8 cellular contexts compared by ENCODE assay signal in the genomic region with DNA sequence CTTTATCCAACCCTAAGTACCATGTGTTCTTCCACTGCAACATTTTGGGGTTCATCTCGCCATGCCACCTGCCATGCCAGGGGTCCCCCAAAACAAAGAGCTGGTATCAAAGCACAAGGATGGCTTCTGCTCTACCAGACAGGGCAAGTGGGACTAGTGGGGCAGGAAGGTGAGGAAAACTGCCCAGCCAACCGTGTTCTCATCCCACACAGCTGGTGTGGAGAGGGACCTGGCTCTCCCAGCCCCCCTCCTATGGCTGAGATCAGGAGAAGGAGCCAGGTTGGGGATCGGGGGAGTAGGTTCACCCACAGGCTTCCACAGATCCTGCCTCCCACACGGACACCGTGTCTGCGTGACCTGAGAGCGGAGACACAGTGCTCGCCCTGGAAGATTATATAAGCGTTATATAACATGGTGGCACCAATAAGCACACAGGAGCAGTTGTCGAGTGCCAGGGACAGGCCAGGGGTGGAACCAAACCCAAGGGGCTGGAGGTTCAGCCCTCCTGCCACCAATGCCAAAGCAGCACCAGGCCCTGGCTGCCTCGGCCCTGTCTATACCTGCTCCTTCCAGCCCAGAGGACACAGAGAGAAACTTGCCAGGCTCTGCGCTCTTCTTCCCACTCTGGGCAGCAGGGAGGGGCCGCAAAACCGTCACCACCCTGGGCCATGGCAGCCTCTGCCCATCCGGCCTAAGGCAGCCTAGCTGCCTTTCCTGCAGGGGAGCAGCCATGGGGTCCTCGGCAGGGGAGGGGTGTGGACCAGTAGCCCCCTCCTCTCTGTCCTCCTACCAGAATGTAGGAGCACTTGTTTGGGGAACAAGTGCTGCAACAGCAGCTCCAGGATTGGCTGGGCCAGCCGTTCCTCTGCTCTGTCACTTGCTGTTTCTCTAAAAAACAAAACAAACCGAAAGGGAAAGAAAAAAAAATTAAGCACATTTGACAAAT. TPM values are rescaled to one million over a fixed set of nuclear protein-coding genes. Genes with fewer than 3 reads are reported as not detected.
DNase-seq lines count a peak whose midpoint lies in the region; ATAC-seq lines count a peak whose summit lies in the region.

No MANE protein-coding gene starts in this region.

- ATAC-seq in T-cell (replicated peaks in 1 of 4), result peak; percentile 10 to 47 (median 19)
- ATAC-seq in effector memory CD8-positive, alpha-beta T cell (replicated peaks), result no peak
- no peak for ATAC-seq in GM21526 (IDR thresholded peaks at IDR 0.05; ENCODE audit: low FRiP score, unreplicated experiment)

- CTCF ChIA-PET in CD4-positive, alpha-beta memory T cell (lab: Charles Lee; ENCODE audit: partially characterized antibody), result interaction anchor here (1.0 to 19.5 kb wide), 11 partner anchors 9 to 114 kb away, joined by 3 to 494 read pairs (median 19); partner anchors contain the start of gene CD46
- CTCF ChIA-PET in T-cell (lab: Charles Lee), result interaction anchor here (0.8 to 11.1 kb wide), 13 partner anchors 9 to 96 kb away, joined by 3 to 148 read pairs (median 10); no protein-coding TSS in a partner anchor

- peaks cover 3% of the 10 kb centered on the region for H3K36me3 ChIP-seq in CD4-positive, alpha-beta memory T cell (ENCODE audit: insufficient read depth, low read length)
- peaks cover 7% of the 10 kb centered on the region for H3K36me3 ChIP-seq in mucosa of stomach (ENCODE audit: control insufficient read depth, insufficient read depth, low read length)

- H3K27ac ChIP-seq in CD4-positive, alpha-beta memory T cell (ENCODE audit: low read depth, low read length), result peak overlapping the region; percentile 81

- H3K9me3 ChIP-seq in CD4-positive, alpha-beta memory T cell (ENCODE audit: control insufficient read depth in 1 of 2, low read length in 2 of 2), result no peaks in the 10 kb centered on the region
- no peaks in the 10 kb centered on the region for H3K9me3 ChIP-seq in mucosa of stomach (ENCODE audit: control insufficient read depth, low read length)

- peak overlapping the region; percentile 91 to 98 (median 96) for H3K4me3 Mint-ChIP-seq in CD4-positive, alpha-beta memory T cell
- H3K4me3 Mint-ChIP-seq in T-cell, result peak overlapping the region; percentile 91 to 97 (median 93)
- peak overlapping the region; percentile 93 to 94 for H3K4me3 Mint-ChIP-seq in effector memory CD8-positive, alpha-beta T cell

- H3K4me1 ChIP-seq in CD4-positive, alpha-beta memory T cell (ENCODE audit: insufficient read depth, low read length), result peaks cover 87% of the 10 kb centered on the region
- peaks cover 68% of the 10 kb centered on the region for H3K4me1 ChIP-seq in mucosa of stomach (ENCODE audit: control insufficient read depth, insufficient read depth, low read length)

- peak overlapping the region; percentile 96 for H3K9ac ChIP-seq in mucosa of stomach (ENCODE audit: low read length)

- intact Hi-C loops in CD4-positive, alpha-beta memory T cell (cut with micrococcal nuclease), result loop anchor here (1.0 to 5.0 kb wide), 3 partner anchors 15 to 115 kb away; partner anchors contain the start of gene CD46

- H3K4me1 Mint-ChIP-seq in CD4-positive, alpha-beta memory T cell, result peaks cover 71 to 94% (median 78%) of the 10 kb centered on the region in 4 donors
- H3K4me1 Mint-ChIP-seq in T-cell, result peaks cover 80 to 88% (median 86%) of the 10 kb centered on the region in 3 donors
- H3K4me1 Mint-ChIP-seq in effector memory CD8-positive, alpha-beta T cell (ENCODE audit: low read depth in 2 of 2), result peaks cover 64 to 70% of the 10 kb centered on the region in 2 donors

- DNase-seq in CD4-positive, alpha-beta memory T cell, result peak; percentile 37 to 61 (median 44)
- DNase-seq in T-cell, result peak in 13 of 34 experiments; percentile 15 to 41 (median 25)
- DNase-seq in effector memory CD8-positive, alpha-beta T cell, result peak in 1 of 3 experiments; percentile 27
- no peak for DNase-seq in NCI-H2029 (lab: John Stamatoyannopoulos, UW)
- no peak for DNase-seq in dermis blood vessel endothelial cell
- no peak for DNase-seq in NCI-H1092 treated with DMSO at 0.1 percent for 48 hours (lab: John Stamatoyannopoulos, UW)

- H3K27me3 Mint-ChIP-seq in CD4-positive, alpha-beta memory T cell, result no peaks in the 10 kb centered on the region
- H3K27me3 Mint-ChIP-seq in T-cell, result no peaks in the 10 kb centered on the region
- H3K27me3 Mint-ChIP-seq in effector memory CD8-positive, alpha-beta T cell, result no peaks in the 10 kb centered on the region

- H3K4me3 ChIP-seq in CD4-positive, alpha-beta memory T cell (ENCODE audit: low read length in 2 of 2), result peak overlapping the region; percentile 70 to 79
- H3K4me3 ChIP-seq in mucosa of stomach (ENCODE audit: low read length), result peak overlapping the region; percentile 87

- peak overlapping the region; percentile 87 to 95 (median 93) for H3K27ac Mint-ChIP-seq in CD4-positive, alpha-beta memory T cell
- peak overlapping the region; percentile 81 to 95 for H3K27ac Mint-ChIP-seq in T-cell
- H3K27ac Mint-ChIP-seq in effector memory CD8-positive, alpha-beta T cell, result peak overlapping the region; percentile 95 to 97

- no peaks in the 10 kb centered on the region for H3K9me3 Mint-ChIP-seq in CD4-positive, alpha-beta memory T cell
- H3K9me3 Mint-ChIP-seq in T-cell, result no peaks in the 10 kb centered on the region
- no peaks in the 10 kb centered on the region for H3K9me3 Mint-ChIP-seq in effector memory CD8-positive, alpha-beta T cell

- H3K27me3 ChIP-seq in CD4-positive, alpha-beta memory T cell (ENCODE audit: insufficient read depth, low read length), result no peaks in the 10 kb centered on the region
- H3K27me3 ChIP-seq in mucosa of stomach (ENCODE audit: control insufficient read depth, insufficient read depth, low read length), result no peaks in the 10 kb centered on the region

- POLR2A ChIA-PET in CD4-positive, alpha-beta memory T cell (lab: Charles Lee; ENCODE audit: partially characterized antibody), result interaction anchor here (1.5 to 16.6 kb wide), 8 partner anchors 12 to 115 kb away, joined by 4 to 374 read pairs (median 8); no protein-coding TSS in a partner anchor
- POLR2A ChIA-PET in T-cell (lab: Charles Lee), result interaction anchor here (0.5 to 1.0 kb wide), 5 partner anchors 42 to 543 kb away, joined by 3 to 6 read pairs (median 4); no protein-coding TSS in a partner anchor

- H3K36me3 Mint-ChIP-seq in CD4-positive, alpha-beta memory T cell, result peaks cover 15 to 52% of the 10 kb centered on the region in 2 donors
- H3K36me3 Mint-ChIP-seq in T-cell, result peaks cover 24% of the 10 kb centered on the region
- H3K36me3 Mint-ChIP-seq in effector memory CD8-positive, alpha-beta T cell (ENCODE audit: insufficient read depth), result peaks cover 15% of the 10 kb centered on the region

RNA-seq across cellular contexts. Expression of gene CD34, which starts 43.5 kb away (rescaled TPM):
- under 1 TPM in 1 of 2 experiments, not detected in 1; 0.03 TPM for total RNA-seq in CD4-positive, alpha-beta memory T cell
- not detected for polyA plus RNA-seq in CD4-positive, alpha-beta memory T cell
- total RNA-seq in T-cell (1 to 10 TPM in 2 of 5 donors, under 1 TPM in 3; 0.57 to 1.6 (median 0.83) TPM), dermis blood vessel endothelial cell (62.4 and 126 TPM in 2 replicates)

Comparison
In these comparisons a context has a peak if more than half of its experiments do, and no peak if none do; other contexts are left out.
1. DNase-seq: peak in CD4-positive, alpha-beta memory T cell (5 of 5); none in NCI-H2029 (single experiment), dermis blood vessel endothelial cell (single experiment) and NCI-H1092 treated with DMSO at 0.1 percent for 48 hours (single experiment).
2. ATAC-seq: peak in T-cell (4 of 4); none in effector memory CD8-positive, alpha-beta T cell (single experiment) and GM21526 (single experiment).
3. RNA of gene CD34, which starts 43.5 kb away (total RNA-seq): 62.4 to 126 TPM in dermis blood vessel endothelial cell; 0.57 to 1.6 TPM in T-cell and 0.03 TPM in CD4-positive, alpha-beta memory T cell; every median in the first group is over 10 times any median in the second.
4. Peak in every context shown above with its lines, with median percentiles within 50 percentile points of each other: H3K27ac Mint-ChIP-seq and H3K4me3 Mint-ChIP-seq.